In genomic region chr3:188553569-188553968, GRCh38 we compare ENCODE assay signal across 14 cellular contexts.
DNase-seq lines count a peak whose midpoint lies in the region; ATAC-seq and TF ChIP-seq lines count a peak whose summit lies in the region.
"Had no signal": no experiment of that assay in that cellular context is flagged by ENCODE, and none has a peak within 500 bp of the region (broad histone marks: within the 10 kb centered on the region; RNA-seq: fewer than 3 reads in every experiment).

No MANE protein-coding gene starts in this region.

- peak; percentile 2 for DNase-seq in stimulated activated CD4-positive, alpha-beta T cell treated with anti-CD3 and anti-CD28 coated beads, Interleukin-2, amount 100 ng/mL, for 4 hours (ENCODE audit: low read depth)
- DNase-seq in stimulated activated CD4-positive, alpha-beta T cell treated with anti-CD3 and anti-CD28 coated beads, Interleukin-12 subunit alpha, Interleukin-12 subunit beta, amount 100 ng/mL, for 4 hours: no peak
- DNase-seq in activated T-cell treated with anti-CD3 and anti-CD28 coated beads, Interleukin-2, amount 50 U/mL, for 72 hours: peak; percentile 14 to 16
- peak; percentile 23 for DNase-seq in myocyte (ENCODE audit: low read depth)
- no peak for DNase-seq in progenitor cell of endocrine pancreas (ENCODE audit: low spot score, unreplicated experiment)
- DNase-seq in NCI-H446 (lab: John Stamatoyannopoulos, UW): no peak
- DNase-seq in mucosa of gallbladder (ENCODE audit: low spot score): no peak
- DNase-seq in NCI-H2029 treated with DMSO at 0.1 percent for 48 hours (lab: John Stamatoyannopoulos, UW): no peak
- DNase-seq: adrenal gland, colonic mucosa, EL, NCI-H187 treated with DMSO at 0.1 percent for 48 hours, NCI-H69 had no signal

- no peaks in the 10 kb centered on the region for H3K36me3 Mint-ChIP-seq in activated T-cell treated with anti-CD3 and anti-CD28 coated beads, Interleukin-2, amount 50 U/mL, for 72 hours (ENCODE audit: insufficient read depth in 2 of 2)
- H3K36me3 Mint-ChIP-seq in progenitor cell of endocrine pancreas (ENCODE audit: insufficient read depth): no peaks in the 10 kb centered on the region

- H3K27ac Mint-ChIP-seq in activated T-cell treated with anti-CD3 and anti-CD28 coated beads, Interleukin-2, amount 50 U/mL, for 72 hours: no peak overlapping the region
- H3K27ac Mint-ChIP-seq in progenitor cell of endocrine pancreas: no peak overlapping the region
- H3K27ac Mint-ChIP-seq: B cell had no signal

- no peaks in the 10 kb centered on the region for H3K9me3 Mint-ChIP-seq in activated T-cell treated with anti-CD3 and anti-CD28 coated beads, Interleukin-2, amount 50 U/mL, for 72 hours
- no peaks in the 10 kb centered on the region for H3K9me3 Mint-ChIP-seq in progenitor cell of endocrine pancreas (ENCODE audit: low read depth)

- ATAC-seq in activated T-cell treated with anti-CD3 and anti-CD28 coated beads, Interleukin-2, amount 50 U/mL, for 72 hours (replicated peaks in 1 of 2): peak; percentile 88 to 93

- no peak for TF ChIP-seq CTCF in progenitor cell of endocrine pancreas (IDR thresholded peaks at IDR 0.05; ENCODE audit: unreplicated experiment)

- H3K4me3 Mint-ChIP-seq in activated T-cell treated with anti-CD3 and anti-CD28 coated beads, Interleukin-2, amount 50 U/mL, for 72 hours: no peak overlapping the region
- no peak overlapping the region for H3K4me3 Mint-ChIP-seq in progenitor cell of endocrine pancreas (ENCODE audit: low read depth)
- H3K4me3 Mint-ChIP-seq: B cell had no signal

- no peaks in the 10 kb centered on the region for H3K27me3 Mint-ChIP-seq in activated T-cell treated with anti-CD3 and anti-CD28 coated beads, Interleukin-2, amount 50 U/mL, for 72 hours (ENCODE audit: low read depth)
- H3K27me3 Mint-ChIP-seq in progenitor cell of endocrine pancreas: no peaks in the 10 kb centered on the region
- H3K27me3 Mint-ChIP-seq: B cell had no signal

- H3K4me1 Mint-ChIP-seq in activated T-cell treated with anti-CD3 and anti-CD28 coated beads, Interleukin-2, amount 50 U/mL, for 72 hours (ENCODE audit: low read depth): peaks cover 5% of the 10 kb centered on the region
- H3K4me1 Mint-ChIP-seq in progenitor cell of endocrine pancreas (ENCODE audit: low read depth): peaks cover 6% of the 10 kb centered on the region

Comparison
In these comparisons a context has a peak if more than half of its experiments do, and no peak if none do; other contexts are left out.
1. DNase-seq: peak in stimulated activated CD4-positive, alpha-beta T cell treated with anti-CD3 and anti-CD28 coated beads, Interleukin-2, amount 100 ng/mL, for 4 hours (single experiment), activated T-cell treated with anti-CD3 and anti-CD28 coated beads, Interleukin-2, amount 50 U/mL, for 72 hours (2 of 2) and myocyte (single experiment); none in stimulated activated CD4-positive, alpha-beta T cell treated with anti-CD3 and anti-CD28 coated beads, Interleukin-12 subunit alpha, Interleukin-12 subunit beta, amount 100 ng/mL, for 4 hours (single experiment), progenitor cell of endocrine pancreas (single experiment), NCI-H446 (0 of 2), mucosa of gallbladder (single experiment) and NCI-H2029 treated with DMSO at 0.1 percent for 48 hours (single experiment).